In the genomic region with DNA sequence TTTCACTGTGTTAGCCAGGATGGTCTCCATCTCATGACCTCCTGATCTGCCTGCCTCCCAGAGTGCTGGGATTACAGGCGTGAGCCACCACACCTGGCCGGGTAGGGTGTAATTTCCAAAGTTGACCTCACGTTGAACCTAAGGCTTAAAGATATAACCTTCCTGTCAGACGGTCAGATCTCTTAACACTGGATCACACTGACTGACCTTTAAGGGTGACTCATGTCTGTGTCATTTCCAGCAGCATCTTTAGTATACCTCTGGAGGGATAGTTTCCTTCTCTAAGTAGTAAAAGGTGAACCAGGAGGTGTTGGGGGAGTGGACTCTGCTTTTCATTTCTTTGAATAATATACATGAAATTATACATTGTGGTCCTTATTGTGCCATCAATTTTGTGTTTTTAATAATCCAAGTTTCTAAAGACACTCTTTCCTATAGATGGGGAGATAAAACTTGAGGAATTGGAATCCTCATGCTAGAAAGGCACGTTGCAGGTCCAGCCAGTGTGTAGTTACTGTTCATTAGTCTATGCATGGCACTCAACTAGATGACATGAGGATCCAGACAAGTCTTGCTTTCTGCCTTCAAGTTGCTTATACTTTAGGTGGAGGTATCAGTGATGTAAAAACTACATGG, we compare ENCODE assay signal across 17 cellular contexts. TPM values are rescaled to one million over a fixed set of nuclear protein-coding genes. Genes with fewer than 3 reads are reported as not detected.
DNase-seq lines count a peak whose midpoint lies in the region; TF ChIP-seq lines count a peak whose summit lies in the region.
"Had no signal": no experiment of that assay in that cellular context is flagged by ENCODE, and none has a peak within 500 bp of the region (broad histone marks: within the 10 kb centered on the region; RNA-seq: fewer than 3 reads in every experiment).

No MANE protein-coding gene starts in this region.

- H2BK12ac ChIP-seq in trophoblast cell (ENCODE audit: low read length), result no peak overlapping the region

- H4K8ac ChIP-seq in trophoblast cell (ENCODE audit: low read depth, low read length), result no peak overlapping the region

- no peak overlapping the region for H2BK120ac ChIP-seq in trophoblast cell (ENCODE audit: insufficient read depth, low read length, poor library complexity)

- no peaks in the 10 kb centered on the region for H3K27me3 Mint-ChIP-seq in activated T-helper 2 cell treated with anti-CD3 and anti-CD28 coated beads, Interferon-gamma antibody, Interleukin-2, Interleukin-4, amounts not matched to agents 10 μg/mL and 5 μg/mL and 100 μg/mL, durations not matched to agents 14 hours and 24 hours and 36 hours (ENCODE audit: low read depth)

- no peak overlapping the region for H3K4ac ChIP-seq in trophoblast cell (ENCODE audit: low read depth, low read length)

- peaks cover 61% of the 10 kb centered on the region for H3K4me1 Mint-ChIP-seq in activated T-helper 2 cell treated with anti-CD3 and anti-CD28 coated beads, Interferon-gamma antibody, Interleukin-2, Interleukin-4, amounts not matched to agents 10 μg/mL and 5 μg/mL and 100 μg/mL, durations not matched to agents 14 hours and 24 hours and 36 hours (ENCODE audit: low read depth)
- H3K4me1 Mint-ChIP-seq: activated naive CD4-positive, alpha-beta T cell treated with anti-CD3 and anti-CD28 coated beads, Interleukin-2, amount 10 ng/mL, durations not matched to agents 7 days and 5 days had no signal

- H3K79me1 ChIP-seq in trophoblast cell (ENCODE audit: low read length), result no peaks in the 10 kb centered on the region

- no peak overlapping the region for H2AK5ac ChIP-seq in trophoblast cell (ENCODE audit: low read length)

- H3K27me3 ChIP-seq in trophoblast cell (ENCODE audit: insufficient read depth, low read length) (no peaks in the 10 kb centered on the region), sigmoid colon (no peaks in the 10 kb centered on the region)
- H3K27me3 ChIP-seq: cardiac muscle cell, upper lobe of right lung had no signal

- H3K36me3 Mint-ChIP-seq in activated T-helper 2 cell treated with anti-CD3 and anti-CD28 coated beads, Interferon-gamma antibody, Interleukin-2, Interleukin-4, amounts not matched to agents 10 μg/mL and 5 μg/mL and 100 μg/mL, durations not matched to agents 14 hours and 24 hours and 36 hours (ENCODE audit: low read depth), result peaks cover 2% of the 10 kb centered on the region
- H3K36me3 Mint-ChIP-seq: activated naive CD4-positive, alpha-beta T cell treated with anti-CD3 and anti-CD28 coated beads, Interleukin-2, amount 10 ng/mL, durations not matched to agents 7 days and 5 days had no signal

- no peak overlapping the region for H3K9ac ChIP-seq in trophoblast cell (ENCODE audit: low read length)

- WGBS in trophoblast cell (ENCODE audit: extremely low coverage, insufficient coverage, insufficient read length), result no CpG with 5 or more reads among the region's 5 CpGs
- 46 to 82% methylated on average over 5 of the region's 5 CpGs for whole genome bisulfite sequencing in sigmoid colon, 2 donors

- no peak for TF ChIP-seq EP300 in sigmoid colon (IDR thresholded peaks at IDR 0.05)

- no peaks in the 10 kb centered on the region for H3K9me3 ChIP-seq in trophoblast cell (ENCODE audit: insufficient read depth, low read depth, low read length)
- no peaks in the 10 kb centered on the region for H3K9me3 ChIP-seq in sigmoid colon
- H3K9me3 ChIP-seq: upper lobe of right lung had no signal

- no peak overlapping the region for H4K12ac ChIP-seq in trophoblast cell (ENCODE audit: low read depth, low read length)

- H2BK5ac ChIP-seq in trophoblast cell (ENCODE audit: low read depth, low read length, poor library complexity), result no peak overlapping the region

- no peak overlapping the region for H3K4me3 ChIP-seq in trophoblast cell (ENCODE audit: low read depth, low read length)
- H3K4me3 ChIP-seq in sigmoid colon, result no peak overlapping the region
- H3K4me3 ChIP-seq: cardiac muscle cell, upper lobe of right lung had no signal

- H3K4me3 Mint-ChIP-seq in activated T-helper 2 cell treated with anti-CD3 and anti-CD28 coated beads, Interferon-gamma antibody, Interleukin-2, Interleukin-4, amounts not matched to agents 10 μg/mL and 5 μg/mL and 100 μg/mL, durations not matched to agents 14 hours and 24 hours and 36 hours (ENCODE audit: low read depth), result no peak overlapping the region
- H3K4me3 Mint-ChIP-seq: activated naive CD4-positive, alpha-beta T cell treated with anti-CD3 and anti-CD28 coated beads, Interleukin-2, amount 10 ng/mL, durations not matched to agents 7 days and 5 days; CD14-positive monocyte had no signal

- DNase-seq in EL (peak; percentile 47), HT1080 (ENCODE audit: low read depth) (peak; percentile 62), trophoblast cell (peak; percentile 67 to 83), NCI-H446 treated with DMSO at 0.1 percent for 48 hours (lab: John Stamatoyannopoulos, UW) (no peak), sigmoid colon (no peak), NCI-H526 (lab: John Stamatoyannopoulos, UW) (no peak)
- DNase-seq in activated T-helper 2 cell treated with anti-CD3 and anti-CD28 coated beads, Interferon-gamma antibody, Interleukin-2, Interleukin-4, amounts not matched to agents 10 μg/mL and 5 μg/mL and 100 μg/mL, durations not matched to agents 14 hours and 24 hours and 36 hours (ENCODE audit: low spot score), result no peak
- DNase-seq: activated naive CD4-positive, alpha-beta T cell treated with anti-CD3 and anti-CD28 coated beads, Interleukin-2, amount 10 ng/mL, durations not matched to agents 7 days and 5 days; glutamatergic neuron; NCI-H187; NCI-H774; stimulated activated CD4-positive, alpha-beta T cell treated with anti-CD3 and anti-CD28 coated beads, Interleukin-1b, Interleukin-23, amount 100 ng/mL, for 48 hours; stimulated activated CD8-positive, alpha-beta memory T cell treated with anti-CD3 and anti-CD28 coated beads, Interleukin-4, amount 100 ng/mL, for 48 hours; upper lobe of right lung had no signal

- peak overlapping the region; percentile 29 for H3K27ac Mint-ChIP-seq in activated T-helper 2 cell treated with anti-CD3 and anti-CD28 coated beads, Interferon-gamma antibody, Interleukin-2, Interleukin-4, amounts not matched to agents 10 μg/mL and 5 μg/mL and 100 μg/mL, durations not matched to agents 14 hours and 24 hours and 36 hours
- H3K27ac Mint-ChIP-seq: activated naive CD4-positive, alpha-beta T cell treated with anti-CD3 and anti-CD28 coated beads, Interleukin-2, amount 10 ng/mL, durations not matched to agents 7 days and 5 days; CD14-positive monocyte; progenitor cell of endocrine pancreas had no signal

- TF ChIP-seq CTCF in sigmoid colon (IDR thresholded peaks at IDR 0.05), result no peak

- H3K27ac ChIP-seq in trophoblast cell (ENCODE audit: low read depth, low read length), result no peak overlapping the region
- peak overlapping the region in 1 of 4 donors; percentile 0 for H3K27ac ChIP-seq in sigmoid colon
- H3K27ac ChIP-seq: cardiac muscle cell, upper lobe of right lung had no signal

- intact Hi-C loops in activated T-helper 2 cell treated with anti-CD3 and anti-CD28 coated beads, Interferon-gamma antibody, Interleukin-2, Interleukin-4, amounts not matched to agents 10 μg/mL and 5 μg/mL and 100 μg/mL, durations not matched to agents 14 hours and 24 hours and 36 hours (cut with micrococcal nuclease), result no loop called here
- intact Hi-C loops in sigmoid colon (cut with DNase I), result no loop called here

- no peak overlapping the region for H3K23ac ChIP-seq in trophoblast cell (ENCODE audit: low read length)

- H4K91ac ChIP-seq in trophoblast cell (ENCODE audit: low read depth, low read length), result no peak overlapping the region

- no peak overlapping the region for H2AFZ ChIP-seq in trophoblast cell (ENCODE audit: insufficient read depth, low read length, poor library complexity)

- peaks cover 5% of the 10 kb centered on the region for H3K79me2 ChIP-seq in trophoblast cell (ENCODE audit: control insufficient read depth, insufficient read depth, low read length, poor library complexity)

- H3K9me3 Mint-ChIP-seq in activated T-helper 2 cell treated with anti-CD3 and anti-CD28 coated beads, Interferon-gamma antibody, Interleukin-2, Interleukin-4, amounts not matched to agents 10 μg/mL and 5 μg/mL and 100 μg/mL, durations not matched to agents 14 hours and 24 hours and 36 hours, result no peaks in the 10 kb centered on the region
- H3K9me3 Mint-ChIP-seq: activated naive CD4-positive, alpha-beta T cell treated with anti-CD3 and anti-CD28 coated beads, Interleukin-2, amount 10 ng/mL, durations not matched to agents 7 days and 5 days had no signal

- H3K36me3 ChIP-seq in trophoblast cell (ENCODE audit: control insufficient read depth in 1 of 2, insufficient read depth in 2 of 2, low read length in 2 of 2) (no peaks in the 10 kb centered on the region), sigmoid colon (no peaks in the 10 kb centered on the region)
- H3K36me3 ChIP-seq: cardiac muscle cell, upper lobe of right lung had no signal

- peaks cover 5 to 19% of the 10 kb centered on the region in 2 experiments for H3K4me1 ChIP-seq in trophoblast cell (ENCODE audit: control insufficient read depth in 1 of 2, insufficient read depth in 2 of 2, low read length in 2 of 2)
- H3K4me1 ChIP-seq in sigmoid colon, result peaks cover 0 to 87% (median 75%) of the 10 kb centered on the region in 4 donors

- H3K4me2 ChIP-seq in trophoblast cell (ENCODE audit: low read length), result no peak overlapping the region

- no peak overlapping the region for H3K18ac ChIP-seq in trophoblast cell (ENCODE audit: low read length)

- TF ChIP-seq POLR2A in sigmoid colon (IDR thresholded peaks at IDR 0.05), result no peak

- no peak overlapping the region for H3K14ac ChIP-seq in trophoblast cell (ENCODE audit: low read length)

RNA-seq across cellular contexts. Expression of a gene that starts 45.7 kb away (rescaled TPM):
- total RNA-seq in HT1080 (2014; rRNA removed; shearing (Covaris generic)), result 19.1 and 20.7 TPM in 2 replicates
- 14.9 and 16.1 TPM in 2 replicates for polyA plus RNA-seq in HT1080 (2015; cell fraction: cytosol; rRNA removed)
- 14.9 and 16.2 TPM in 2 replicates for polyA plus RNA-seq in HT1080 (2015; cell fraction: nucleus; rRNA removed)
- total RNA-seq in activated T-helper 2 cell treated with anti-CD3 and anti-CD28 coated beads, Interferon-gamma antibody, Interleukin-2, Interleukin-4, amounts not matched to agents 10 μg/mL and 5 μg/mL and 100 μg/mL, durations not matched to agents 14 hours and 24 hours and 36 hours, result 18.5 TPM in 2 replicates
- 18.2 and 18.7 TPM in 2 replicates for polyA plus RNA-seq in trophoblast cell (2013)
- total RNA-seq in sigmoid colon, result 100 to 1,000 TPM; 123 to 158 (median 139) TPM
- polyA plus RNA-seq in sigmoid colon, result 1 to 10 TPM; 3.0 to 7.3 (median 7.2) TPM

Comparison
In these comparisons a context has a peak if more than half of its experiments do, and no peak if none do; other contexts are left out.
1. DNase-seq: peak in EL (single experiment), HT1080 (single experiment) and trophoblast cell (2 of 2); none in activated T-helper 2 cell treated with anti-CD3 and anti-CD28 coated beads, Interferon-gamma antibody, Interleukin-2, Interleukin-4, amounts not matched to agents 10 μg/mL and 5 μg/mL and 100 μg/mL, durations not matched to agents 14 hours and 24 hours and 36 hours (single experiment), NCI-H446 treated with DMSO at 0.1 percent for 48 hours (single experiment), sigmoid colon (single experiment) and NCI-H526 (0 of 2).